In the genomic region with DNA sequence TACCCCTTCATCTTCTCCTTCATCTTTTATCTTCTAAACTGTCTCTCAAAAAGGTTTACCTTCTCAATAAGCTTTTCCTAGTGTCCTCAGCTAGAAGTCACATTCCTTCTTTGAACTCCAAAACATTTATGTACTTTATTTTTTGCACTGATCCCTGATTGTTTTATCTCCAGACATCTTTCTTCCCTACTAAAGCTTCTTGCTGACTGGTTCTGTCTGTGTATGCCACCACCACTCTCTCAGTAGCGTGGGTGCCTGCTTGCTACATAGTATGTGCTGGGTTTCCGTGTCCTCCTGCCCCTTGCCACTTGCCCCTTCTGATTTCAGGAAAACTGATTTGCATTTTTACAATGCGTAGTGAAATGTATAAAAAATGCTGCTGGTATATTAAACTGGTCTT, we compare ENCODE assay signal across 15 cellular contexts. TPM values are rescaled to one million over a fixed set of nuclear protein-coding genes. Genes with fewer than 3 reads are reported as not detected.
DNase-seq lines count a peak whose midpoint lies in the region; TF ChIP-seq lines count a peak whose summit lies in the region.
"Had no signal": no experiment of that assay in that cellular context is flagged by ENCODE, and none has a peak within 500 bp of the region (broad histone marks: within the 10 kb centered on the region; RNA-seq: fewer than 3 reads in every experiment).

No MANE protein-coding gene starts in this region.

- no peak overlapping the region for H2BK5ac ChIP-seq in H9 (ENCODE audit: insufficient read length, low read length)

- H3K18ac ChIP-seq in H9 (ENCODE audit: insufficient read length, low read depth, low read length) = no peak overlapping the region

- WGBS in H9 (ENCODE audit: extremely low coverage, insufficient read length, low lambda C conversion rate) = no CpG with 5 or more reads among the region's 3 CpGs
- 62% methylated on average over 3 of the region's 3 CpGs for WGBS in smooth muscle cell (ENCODE audit: low lambda C conversion rate)

- no peak overlapping the region for H3K14ac ChIP-seq in H9 (ENCODE audit: insufficient read depth, low read length)

- H3K79me2 ChIP-seq in H9 (ENCODE audit: insufficient read depth, low read length) = peaks cover 11% of the 10 kb centered on the region; the same call in 1 of the 2 replicates
- peaks cover 59% of the 10 kb centered on the region for H3K79me2 ChIP-seq in smooth muscle cell (ENCODE audit: low read depth)

- H3K9me3 ChIP-seq in H9 (ENCODE audit: control insufficient read depth, low read depth, low read length) = no peaks in the 10 kb centered on the region
- no peaks in the 10 kb centered on the region for H3K9me3 ChIP-seq in smooth muscle cell (replicated peaks; ENCODE audit: low read depth)
- H3K9me3 ChIP-seq: SK-N-SH had no signal

- H3K4ac ChIP-seq in H9 (ENCODE audit: low read depth, low read length) = no peak overlapping the region

- no peak overlapping the region for H4K8ac ChIP-seq in H9 (replicated peaks; ENCODE audit: insufficient read length, low read depth, low read length)

- peaks cover 0 to 6% (median 2%) of the 10 kb centered on the region in 3 experiments; a peak in 4 of 7 replicates for H3K36me3 Mint-ChIP-seq in H9 (ENCODE audit: insufficient read depth in 1 of 3, low read depth in 3 of 3)
- H3K36me3 Mint-ChIP-seq in glutamatergic neuron (ENCODE audit: unreplicated experiment) = no peaks in the 10 kb centered on the region

- H3F3A ChIP-seq in smooth muscle cell (ENCODE audit: low read depth) = peaks cover 14% of the 10 kb centered on the region

- no peak overlapping the region for H3T11ph ChIP-seq in H9 (ENCODE audit: low read length)

- H3K23me2 ChIP-seq in H9 (ENCODE audit: insufficient read length, low read depth, low read length, poor library complexity, severe bottlenecking) = no peaks in the 10 kb centered on the region

- H3K36me3 ChIP-seq in smooth muscle cell (ENCODE audit: low read depth) = no peaks in the 10 kb centered on the region

- no peak overlapping the region for H2BK15ac ChIP-seq in H9 (ENCODE audit: low read depth, low read length)

- H3K4me1 Mint-ChIP-seq in H9 = peaks cover 43 to 56% of the 10 kb centered on the region in 2 experiments
- H3K4me1 Mint-ChIP-seq in glutamatergic neuron (ENCODE audit: low read depth, unreplicated experiment) = peaks cover 36% of the 10 kb centered on the region

- no peak overlapping the region for H2BK120ac ChIP-seq in H9 (ENCODE audit: low read depth, low read length, poor library complexity, severe bottlenecking)

- H4K20me1 ChIP-seq in H9 (ENCODE audit: control insufficient read depth, insufficient read depth, insufficient read length) (no peaks in the 10 kb centered on the region), smooth muscle cell (ENCODE audit: low read depth) (no peaks in the 10 kb centered on the region)

- no peak overlapping the region for H3K9ac ChIP-seq in H9 (ENCODE audit: extremely low read depth, insufficient read length, low read length)
- no peak overlapping the region for H3K9ac ChIP-seq in smooth muscle cell (ENCODE audit: low read depth)
- H3K9ac ChIP-seq: SK-N-SH had no signal

- no peak overlapping the region for H3K4me3 Mint-ChIP-seq in H9
- peak overlapping the region; percentile 73 for H3K4me3 Mint-ChIP-seq in glutamatergic neuron (ENCODE audit: unreplicated experiment)

- peaks cover 5% of the 10 kb centered on the region for H3K4me1 ChIP-seq in H9 (ENCODE audit: insufficient read depth, low read length)
- peaks cover 44% of the 10 kb centered on the region for H3K4me1 ChIP-seq in smooth muscle cell (ENCODE audit: low read depth)

- no peaks in the 10 kb centered on the region for H3K9me3 Mint-ChIP-seq in H9
- H3K9me3 Mint-ChIP-seq in glutamatergic neuron (ENCODE audit: unreplicated experiment) = peaks cover 4% of the 10 kb centered on the region

- H3K79me1 ChIP-seq in H9 (ENCODE audit: insufficient read depth, low read depth, low read length, poor library complexity, severe bottlenecking) = no peaks in the 10 kb centered on the region

- DNase-seq in H9 (no peak), glutamatergic neuron (no peak), smooth muscle cell (lab: John Stamatoyannopoulos, UW; ENCODE audit: unreplicated experiment) (no peak), HuH-7 (ENCODE audit: low spot score) (no peak)
- no peak for DNase-seq in activated naive CD4-positive, alpha-beta T cell treated with anti-CD3 and anti-CD28 coated beads, Interleukin-2, amount 50 U/mL, for 16 hours
- DNase-seq in central memory CD4-positive, alpha-beta T cell = no peak
- DNase-seq: ACHN, DMS79, HCEC 1CT, NCI-H2081, NCI-H82, Right ventricle myocardium superior, SK-N-SH had no signal

- H4K5ac ChIP-seq in H9 (ENCODE audit: insufficient read length, low read depth, low read length) = no peak overlapping the region

- no peak overlapping the region for H3K23ac ChIP-seq in H9 (ENCODE audit: insufficient read length, low read depth, low read length)

- H3K27me3 Mint-ChIP-seq in H9 (ENCODE audit: low read depth) (no peaks in the 10 kb centered on the region), glutamatergic neuron (ENCODE audit: unreplicated experiment) (peaks cover 2% of the 10 kb centered on the region)

- no peak overlapping the region for H2AFZ ChIP-seq in H9 (ENCODE audit: low read length)
- H2AFZ ChIP-seq in smooth muscle cell (ENCODE audit: low read depth) = no peak overlapping the region

- peak overlapping the region in 2 of 3 experiments; percentile 11 to 28; a peak in 4 of 7 replicates for H3K27ac Mint-ChIP-seq in H9
- peak overlapping the region; percentile 83 for H3K27ac Mint-ChIP-seq in glutamatergic neuron (ENCODE audit: unreplicated experiment)

- H3K4me2 ChIP-seq in H9 (ENCODE audit: insufficient read depth, insufficient read length, low read length) (no peak overlapping the region), smooth muscle cell (peak overlapping the region; percentile 66)
- H3K4me2 ChIP-seq: SK-N-SH had no signal

- H3K27me3 ChIP-seq in H9 (ENCODE audit: insufficient read depth, low read length) (no peaks in the 10 kb centered on the region), smooth muscle cell (ENCODE audit: low read depth) (no peaks in the 10 kb centered on the region)

- TF ChIP-seq CTCF in H9 (conservative IDR thresholded peaks at IDR 0.05) = no peak
- no peak for TF ChIP-seq CTCF in VCaP (conservative IDR thresholded peaks at IDR 0.05)
- TF ChIP-seq CTCF in glutamatergic neuron (IDR thresholded peaks at IDR 0.05; ENCODE audit: partially characterized antibody, unreplicated experiment) = no peak
- no peak for TF ChIP-seq CTCF in smooth muscle cell (IDR thresholded peaks at IDR 0.05; ENCODE audit: borderline replicate concordance, insufficient read depth, poor library complexity, severe bottlenecking)

- no peak overlapping the region for H2AK5ac ChIP-seq in H9 (ENCODE audit: insufficient read length, low read length)

- H3K4me3 ChIP-seq in smooth muscle cell = no peak overlapping the region
- H3K4me3 ChIP-seq: K562 had no signal

- H3K27ac ChIP-seq in H9 (ENCODE audit: insufficient read length, low read depth, low read length) (no peak overlapping the region), VCaP (peak overlapping the region; percentile 30), smooth muscle cell (ENCODE audit: low read depth) (peak overlapping the region; percentile 69)

- no peak overlapping the region for H4K91ac ChIP-seq in H9 (ENCODE audit: insufficient read length, low read depth, low read length)

- H3K56ac ChIP-seq in H9 (ENCODE audit: insufficient read length, low read depth, low read length) = no peak overlapping the region

- no peak overlapping the region for H2BK12ac ChIP-seq in H9 (ENCODE audit: insufficient read length, low read depth, low read length)

- no peak overlapping the region for H2BK20ac ChIP-seq in H9 (ENCODE audit: low read depth, low read length, poor library complexity, severe bottlenecking)

RNA-seq across cellular contexts. Expression of a gene that starts 24.0 kb away (rescaled TPM):
- 88.8 and 92.0 TPM in 2 replicates for total RNA-seq in H9 (2021)
- 40.5 TPM for total RNA-seq in glutamatergic neuron (ENCODE audit: unreplicated experiment)
- total RNA-seq in smooth muscle cell = 17.6 and 18.8 TPM in 2 replicates
- 15.8 and 17.0 TPM in 2 replicates for polyA plus RNA-seq in smooth muscle cell

RNA-seq across cellular contexts. Expression of a gene that starts 24.3 kb away (rescaled TPM):
- total RNA-seq in H9 (2021) (26.7 and 27.0 TPM in 2 replicates), glutamatergic neuron (ENCODE audit: unreplicated experiment) (12.6 TPM), smooth muscle cell (29.3 and 33.5 TPM in 2 replicates)
- 27.0 and 29.5 TPM in 2 replicates for polyA plus RNA-seq in smooth muscle cell
